ENCODE assay signal across 4 cellular contexts in the genomic region with DNA sequence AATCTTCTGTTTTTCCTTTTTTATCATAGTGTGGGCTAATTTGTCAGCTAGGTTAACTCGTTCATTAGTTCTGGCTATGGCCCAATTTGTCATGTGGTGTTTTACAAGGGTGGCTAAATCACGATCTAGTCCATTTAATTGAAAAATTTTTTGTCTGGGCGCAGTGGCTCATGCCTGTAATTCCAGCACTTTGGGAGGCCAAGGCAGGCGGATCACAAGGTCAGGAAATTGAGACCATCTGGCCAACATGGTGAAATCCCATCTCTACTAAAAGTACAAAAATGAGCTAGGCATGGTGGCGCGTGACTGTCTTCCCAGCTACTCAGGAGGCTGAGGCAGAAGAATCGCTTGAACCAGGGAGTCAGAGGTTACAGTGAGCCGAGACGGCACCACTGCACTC. TPM values are rescaled to one million over a fixed set of nuclear protein-coding genes. Genes with fewer than 3 reads are reported as not detected.
"Had no signal": no experiment of that assay in that cellular context is flagged by ENCODE, and none has a peak within 500 bp of the region (broad histone marks: within the 10 kb centered on the region; RNA-seq: fewer than 3 reads in every experiment).

No MANE protein-coding gene starts in this region.

RNA-seq across cellular contexts. Expression of gene FMO1, which starts 47.1 kb away (rescaled TPM):
- total RNA-seq: foreskin keratinocyte; natural killer cell treated with Interleukin-12 subunit alpha and Interleukin-12 subunit beta and Interleukin-15 and Interleukin-18, amount 100 ng/mL, for 72 hours; spleen had no signal
- polyA plus RNA-seq: foreskin keratinocyte, immature natural killer cell had no signal
